ENCODE assay signal across 26 cellular contexts in the genomic region with DNA sequence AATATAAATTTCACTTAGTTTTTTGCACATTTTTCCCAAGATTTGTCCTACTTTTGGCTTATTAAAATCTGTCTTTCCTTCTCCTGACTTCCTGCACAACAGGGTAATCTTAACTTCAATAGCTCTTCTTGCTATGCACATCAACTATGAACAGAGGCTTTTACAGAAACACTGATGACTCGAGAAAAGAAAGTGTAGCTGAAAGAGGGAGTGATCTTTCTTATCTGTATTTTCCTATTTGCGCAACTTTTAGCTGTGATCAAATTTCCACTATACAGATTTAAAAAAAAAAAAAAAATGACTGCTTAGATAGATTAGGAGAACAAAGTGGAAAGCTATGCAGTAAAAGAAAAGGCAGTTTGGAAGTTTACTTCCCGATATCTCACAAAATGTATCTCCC.
"Had no signal": no experiment of that assay in that cellular context is flagged by ENCODE, and none has a peak within 500 bp of the region (broad histone marks: within the 10 kb centered on the region; RNA-seq: fewer than 3 reads in every experiment).

No MANE protein-coding gene starts in this region.

- ATAC-seq: gastroesophageal sphincter; lower lobe of right lung; natural killer cell treated with Interleukin-12 subunit alpha and Interleukin-12 subunit beta and Interleukin-15 and Interleukin-18, amount 100 ng/mL, for 72 hours; pancreas; right cardiac atrium; stimulated activated effector memory CD8-positive, alpha-beta T cell treated with anti-CD3 and anti-CD28 coated beads, Interleukin-12 subunit alpha, Interleukin-12 subunit beta, amount 100 ng/mL, for 72 hours; stimulated activated naive CD8-positive, alpha-beta T cell treated with anti-CD3 and anti-CD28 coated beads, Interleukin-15, Interleukin-2, amounts not matched to agents 100 U/mL and 50 U/mL, for 24 hours had no signal

- H3K4me1 Mint-ChIP-seq: endodermal cell; immature natural killer cell; memory B cell; stimulated activated effector memory CD8-positive, alpha-beta T cell treated with anti-CD3 and anti-CD28 coated beads, Interleukin-12 subunit alpha, Interleukin-12 subunit beta, amount 100 ng/mL, for 72 hours had no signal

- H3K4me1 ChIP-seq: colonic mucosa, gastroesophageal sphincter, left ventricle myocardium inferior, lower lobe of right lung, pancreas, suprapubic skin, thyroid gland had no signal

- H3K27ac Mint-ChIP-seq: endodermal cell; immature natural killer cell; memory B cell; natural killer cell treated with Interleukin-12 subunit alpha and Interleukin-12 subunit beta and Interleukin-15 and Interleukin-18, amount 100 ng/mL, for 72 hours; neural progenitor cell; progenitor cell of endocrine pancreas; stimulated activated effector memory CD8-positive, alpha-beta T cell treated with anti-CD3 and anti-CD28 coated beads, Interleukin-12 subunit alpha, Interleukin-12 subunit beta, amount 100 ng/mL, for 72 hours; type B pancreatic cell had no signal

- H3K27ac ChIP-seq: colonic mucosa, gastroesophageal sphincter, left ventricle myocardium inferior, lower lobe of right lung, neural progenitor cell, pancreas, suprapubic skin, thyroid gland had no signal

- DNase-seq: colonic mucosa; effector CD4-positive, alpha-beta T cell; endodermal cell; erythroblast; glutamatergic neuron; immature natural killer cell; kidney; left cardiac atrium; left ventricle myocardium inferior; lower lobe of right lung; midbrain; nucleus accumbens; pancreas; right cardiac atrium; small intestine; stimulated activated CD4-positive, alpha-beta T cell treated with anti-CD3 and anti-CD28 coated beads, Interleukin-2, amount 100 ng/mL, for 48 hours; stimulated activated naive CD8-positive, alpha-beta T cell treated with anti-CD3 and anti-CD28 coated beads, Interleukin-15, Interleukin-2, amounts not matched to agents 100 U/mL and 50 U/mL, for 24 hours; thyroid gland had no signal

- H3K9me3 ChIP-seq: colonic mucosa, gastroesophageal sphincter, left ventricle myocardium inferior, lower lobe of right lung, pancreas, suprapubic skin, thyroid gland had no signal

- H3K27me3 Mint-ChIP-seq: memory B cell; natural killer cell treated with Interleukin-12 subunit alpha and Interleukin-12 subunit beta and Interleukin-15 and Interleukin-18, amount 100 ng/mL, for 72 hours; progenitor cell of endocrine pancreas; type B pancreatic cell had no signal

- H3K9me3 Mint-ChIP-seq: endodermal cell, neural progenitor cell, type B pancreatic cell had no signal

- H3K36me3 Mint-ChIP-seq: immature natural killer cell; memory B cell; natural killer cell treated with Interleukin-12 subunit alpha and Interleukin-12 subunit beta and Interleukin-15 and Interleukin-18, amount 100 ng/mL, for 72 hours; neural progenitor cell; stimulated activated effector memory CD8-positive, alpha-beta T cell treated with anti-CD3 and anti-CD28 coated beads, Interleukin-12 subunit alpha, Interleukin-12 subunit beta, amount 100 ng/mL, for 72 hours; type B pancreatic cell had no signal

- H3K27me3 ChIP-seq: colonic mucosa, gastroesophageal sphincter, neural progenitor cell, pancreas, suprapubic skin, thyroid gland had no signal

- H2AFZ ChIP-seq: neural progenitor cell had no signal

- H3K36me3 ChIP-seq: colonic mucosa, gastroesophageal sphincter, left ventricle myocardium inferior, lower lobe of right lung, neural progenitor cell, pancreas, suprapubic skin, thyroid gland had no signal

- H3K4me3 Mint-ChIP-seq: endodermal cell; immature natural killer cell; memory B cell; natural killer cell treated with Interleukin-12 subunit alpha and Interleukin-12 subunit beta and Interleukin-15 and Interleukin-18, amount 100 ng/mL, for 72 hours; neural progenitor cell; stimulated activated effector memory CD8-positive, alpha-beta T cell treated with anti-CD3 and anti-CD28 coated beads, Interleukin-12 subunit alpha, Interleukin-12 subunit beta, amount 100 ng/mL, for 72 hours; type B pancreatic cell had no signal

- H3K4me2 ChIP-seq: neural progenitor cell had no signal

- H3K4me3 ChIP-seq: colonic mucosa, gastroesophageal sphincter, left ventricle myocardium inferior, lower lobe of right lung, neural progenitor cell, pancreas, suprapubic skin, thyroid gland had no signal

- H3K9ac ChIP-seq: neural progenitor cell had no signal
